Comparison of ENCODE assay signal across 17 cellular contexts in genomic region chr5:5522336-5522735, GRCh38.
"Had no signal": no experiment of that assay in that cellular context is flagged by ENCODE, and none has a peak within 500 bp of the region (broad histone marks: within the 10 kb centered on the region; RNA-seq: fewer than 3 reads in every experiment).

No MANE protein-coding gene starts in this region.

- H3K4me3 ChIP-seq: body of pancreas, neural progenitor cell, pancreas, sigmoid colon, spleen, testis, upper lobe of left lung had no signal

- DNase-seq: activated effector memory CD4-positive, alpha-beta T cell treated with Interleukin-2 at 50 U/mL for 16 hours; activated T-cell treated with anti-CD3 and anti-CD28 coated beads, Interleukin-2, amount 50 U/mL, for 4 hours; amygdala; body of pancreas; cortex of kidney; effector CD8-positive, alpha-beta T cell; foreskin melanocyte; midbrain; pancreas; sigmoid colon; spleen; testis; upper lobe of left lung had no signal

- H3K36me3 Mint-ChIP-seq: neural progenitor cell had no signal

- H3K9ac ChIP-seq: neural progenitor cell had no signal

- H2AFZ ChIP-seq: neural progenitor cell had no signal

- H3K4me1 Mint-ChIP-seq: neural progenitor cell had no signal

- H3K9me3 ChIP-seq: body of pancreas, pancreas, sigmoid colon, spleen, testis, upper lobe of left lung had no signal

- H3K4me3 Mint-ChIP-seq: neural progenitor cell had no signal

- H3K27ac ChIP-seq: body of pancreas, neural progenitor cell, pancreas, sigmoid colon, testis, upper lobe of left lung had no signal

- H3K27me3 Mint-ChIP-seq: stimulated activated naive CD8-positive, alpha-beta T cell treated with anti-CD3 and anti-CD28 coated beads, Interleukin-15, Interleukin-2, amounts not matched to agents 100 ng/mL and 50 ng/mL, for 24 hours had no signal

- H3K36me3 ChIP-seq: neural progenitor cell, pancreas, sigmoid colon, spleen, upper lobe of left lung had no signal

- H3K4me1 ChIP-seq: body of pancreas, pancreas, sigmoid colon, testis, upper lobe of left lung had no signal

- H3K4me2 ChIP-seq: neural progenitor cell had no signal

- ATAC-seq: body of pancreas, left lobe of liver, pancreas had no signal

- H3K27ac Mint-ChIP-seq: neural progenitor cell had no signal

- H3K27me3 ChIP-seq: body of pancreas, neural progenitor cell, pancreas, sigmoid colon, spleen, testis, upper lobe of left lung had no signal

- H3K9me3 Mint-ChIP-seq: activated T-cell treated with anti-CD3 and anti-CD28 coated beads, Interleukin-2, amount 50 U/mL, for 4 hours; central memory CD8-positive, alpha-beta T cell; neural progenitor cell had no signal
